ENCODE assay signal across 12 cellular contexts in genomic region chr1:167564592-167564991, GRCh38. TPM values are rescaled to one million over a fixed set of nuclear protein-coding genes. Genes with fewer than 3 reads are reported as not detected.
DNase-seq lines count a peak whose midpoint lies in the region; ATAC-seq and FAIRE-seq lines count a peak whose summit lies in the region.
"Had no signal": no experiment of that assay in that cellular context is flagged by ENCODE, and none has a peak within 500 bp of the region (broad histone marks: within the 10 kb centered on the region; RNA-seq: fewer than 3 reads in every experiment).

No MANE protein-coding gene starts in this region.

- H3K9me3 Mint-ChIP-seq in activated CD4-positive, alpha-beta memory T cell treated with anti-CD3 and anti-CD28 coated beads, Interleukin-2, amount 10 ng/mL, durations not matched to agents 7 days and 5 days: no peaks in the 10 kb centered on the region

- POLR2A ChIA-PET in activated CD4-positive, alpha-beta memory T cell treated with anti-CD3 and anti-CD28 coated beads, Interleukin-2, amount 10 ng/mL, durations not matched to agents 7 days and 5 days (lab: Charles Lee): no interaction called here

- H4K5ac ChIP-seq in mesendoderm (ENCODE audit: low read length): no peak overlapping the region

- no peak overlapping the region for H3K9ac ChIP-seq in mesendoderm (ENCODE audit: low read length)

- H2BK15ac ChIP-seq in mesendoderm (replicated peaks; ENCODE audit: low read depth): no peak overlapping the region

- ATAC-seq in GM18868 (IDR thresholded peaks at IDR 0.05; ENCODE audit: unreplicated experiment): no peak
- ATAC-seq: left lobe of liver had no signal

- no peaks in the 10 kb centered on the region for H3K4me1 ChIP-seq in mesendoderm (ENCODE audit: control insufficient read depth, low read depth, low read length)

- H3K27ac Mint-ChIP-seq in activated CD4-positive, alpha-beta memory T cell treated with anti-CD3 and anti-CD28 coated beads, Interleukin-2, amount 10 ng/mL, durations not matched to agents 7 days and 5 days: no peak overlapping the region

- no peak overlapping the region for H3K27ac ChIP-seq in mesendoderm (ENCODE audit: low read depth, low read length)
- H3K27ac ChIP-seq: thoracic aorta, WERI-Rb-1 had no signal

- H3K23ac ChIP-seq in mesendoderm (ENCODE audit: low read length): no peak overlapping the region

- peaks cover 6% of the 10 kb centered on the region for H3K4me1 Mint-ChIP-seq in activated CD4-positive, alpha-beta memory T cell treated with anti-CD3 and anti-CD28 coated beads, Interleukin-2, amount 10 ng/mL, durations not matched to agents 7 days and 5 days

- no peaks in the 10 kb centered on the region for H3K79me1 ChIP-seq in mesendoderm (ENCODE audit: low read length)

- no peak overlapping the region for H4K8ac ChIP-seq in mesendoderm (ENCODE audit: low read depth, low read length)

- DNase-seq in GM19239 (ENCODE audit: insufficient read length, low spot score) (no peak), NAMALWA (ENCODE audit: low spot score) (peak; percentile 54), amniotic epithelial cell (ENCODE audit: low read depth) (peak; percentile 45), mesendoderm (peak; percentile 77)
- DNase-seq in activated CD4-positive, alpha-beta memory T cell treated with anti-CD3 and anti-CD28 coated beads, Interleukin-2, amount 10 ng/mL, durations not matched to agents 7 days and 5 days: no peak
- DNase-seq in activated CD4-positive, alpha-beta T cell treated with anti-CD3 and anti-CD28 coated beads for 4 hours: no peak
- DNase-seq: caudate nucleus, GOT3, WERI-Rb-1 had no signal

- H2BK120ac ChIP-seq in mesendoderm (ENCODE audit: low read depth, low read length): no peak overlapping the region

- H3K4ac ChIP-seq in mesendoderm (ENCODE audit: low read depth, low read length): no peak overlapping the region

- H3K56ac ChIP-seq in mesendoderm (ENCODE audit: low read length): no peak overlapping the region

- no peaks in the 10 kb centered on the region for H3K36me3 Mint-ChIP-seq in activated CD4-positive, alpha-beta memory T cell treated with anti-CD3 and anti-CD28 coated beads, Interleukin-2, amount 10 ng/mL, durations not matched to agents 7 days and 5 days (ENCODE audit: low read depth)

- H3K36me3 ChIP-seq in mesendoderm (ENCODE audit: control insufficient read depth, insufficient read depth, low read length): no peaks in the 10 kb centered on the region
- H3K36me3 ChIP-seq: thoracic aorta, WERI-Rb-1 had no signal

- WGBS in mesendoderm (ENCODE audit: extremely low coverage, insufficient coverage, low lambda C conversion rate): no CpG with 5 or more reads among the region's 2 CpGs

- peak; percentile 8 for FAIRE-seq in GM19239 (lab: Jason Lieb, UNC)

- CTCF ChIA-PET in activated CD4-positive, alpha-beta memory T cell treated with anti-CD3 and anti-CD28 coated beads, Interleukin-2, amount 10 ng/mL, durations not matched to agents 7 days and 5 days (lab: Charles Lee): interaction anchor here (0.9 to 2.1 kb wide), 5 partner anchors 9 to 506 kb away, joined by 3 to 12 read pairs (median 6); partner anchors contain the start of gene CREG1

- no peaks in the 10 kb centered on the region for H3K79me2 ChIP-seq in mesendoderm (ENCODE audit: control insufficient read depth, insufficient read depth, low read length)

- H3K4me3 Mint-ChIP-seq in activated CD4-positive, alpha-beta memory T cell treated with anti-CD3 and anti-CD28 coated beads, Interleukin-2, amount 10 ng/mL, durations not matched to agents 7 days and 5 days: no peak overlapping the region

- no peak overlapping the region for H3K18ac ChIP-seq in mesendoderm (ENCODE audit: low read length)

- H3K27me3 ChIP-seq in mesendoderm (ENCODE audit: insufficient read depth, low read length, poor library complexity): no peaks in the 10 kb centered on the region

- no peak overlapping the region for H2AK5ac ChIP-seq in mesendoderm (ENCODE audit: low read length)

- H3K27me3 Mint-ChIP-seq in activated CD4-positive, alpha-beta memory T cell treated with anti-CD3 and anti-CD28 coated beads, Interleukin-2, amount 10 ng/mL, durations not matched to agents 7 days and 5 days: peaks cover 3% of the 10 kb centered on the region

- no peak overlapping the region for H3K4me3 ChIP-seq in mesendoderm (ENCODE audit: low read length)
- H3K4me3 ChIP-seq: thoracic aorta had no signal

- H3K4me2 ChIP-seq in mesendoderm (ENCODE audit: low read length): no peak overlapping the region

- H2BK5ac ChIP-seq in mesendoderm (ENCODE audit: low read length): no peak overlapping the region

RNA-seq across cellular contexts. Expression of gene CREG1, which starts 11.0 kb away (rescaled TPM):
- 28.3 TPM for polyA plus RNA-seq in mesendoderm (2013, experiment 1 of 2)
- polyA plus RNA-seq in mesendoderm (2013, experiment 2 of 2): 27.9 TPM
- total RNA-seq in activated CD4-positive, alpha-beta memory T cell treated with anti-CD3 and anti-CD28 coated beads, Interleukin-2, amount 10 ng/mL, durations not matched to agents 7 days and 5 days: 10 to 100 TPM; 19.5 TPM

RNA-seq across cellular contexts. Expression of gene CD247, which starts 46.3 kb away (rescaled TPM):
- polyA plus RNA-seq in mesendoderm (2013, experiment 1 of 2): 2.9 TPM
- 3.9 TPM for polyA plus RNA-seq in mesendoderm (2013, experiment 2 of 2)
- 100 to 1,000 TPM; 239 to 242 TPM for total RNA-seq in activated CD4-positive, alpha-beta memory T cell treated with anti-CD3 and anti-CD28 coated beads, Interleukin-2, amount 10 ng/mL, durations not matched to agents 7 days and 5 days

Comparison
In these comparisons a context has a peak if more than half of its experiments do, and no peak if none do; other contexts are left out.
1. DNase-seq: peak in NAMALWA (single experiment), amniotic epithelial cell (single experiment) and mesendoderm (single experiment); none in GM19239 (single experiment), activated CD4-positive, alpha-beta memory T cell treated with anti-CD3 and anti-CD28 coated beads, Interleukin-2, amount 10 ng/mL, durations not matched to agents 7 days and 5 days (single experiment) and activated CD4-positive, alpha-beta T cell treated with anti-CD3 and anti-CD28 coated beads for 4 hours (0 of 2).